Comparison of ENCODE assay signal across 8 cellular contexts in genomic region chr9:137128158-137129088, GRCh38. TPM values are rescaled to one million over a fixed set of nuclear protein-coding genes. Genes with fewer than 3 reads are reported as not detected.
A peak's percentile ranks its signal among the peaks of the same experiment; 100 is the strongest.
DNase-seq lines count a peak whose midpoint lies in the region; ATAC-seq and TF ChIP-seq lines count a peak whose summit lies in the region.

No MANE protein-coding gene starts in this region.

- DNase-seq in NAMALWA (ENCODE audit: low spot score) (peak; percentile 65), choroid plexus epithelial cell (ENCODE audit: low read depth) (no peak), HPDE6-E6E7 (ENCODE audit: extremely low spot score) (no peak), NCI-H510A treated with DMSO at 0.1 percent for 48 hours (lab: John Stamatoyannopoulos, UW) (no peak)
- no peak for DNase-seq in effector CD4-positive, alpha-beta T cell

- no peaks in the 10 kb centered on the region for H3K9me2 ChIP-seq in neural cell (ENCODE audit: insufficient read depth, low read length)

- TF ChIP-seq EP300 in neural cell (conservative IDR thresholded peaks at IDR 0.05; ENCODE audit: poor library complexity, severe bottlenecking): no peak

- H3K9me3 ChIP-seq in neural cell (ENCODE audit: low read length): no peaks in the 10 kb centered on the region

- H3K4me2 ChIP-seq in neural cell (ENCODE audit: low read length): peak overlapping the region; percentile 79

- peak overlapping the region; percentile 87 for H3K9ac ChIP-seq in neural cell (ENCODE audit: low read length)

- peak overlapping the region; percentile 71 for H3K4me3 ChIP-seq in choroid plexus epithelial cell (ENCODE audit: low read depth, low read length)
- peak overlapping the region; percentile 95 for H3K4me3 ChIP-seq in neural cell (ENCODE audit: low read length)

- H3K36me3 ChIP-seq in neural cell (ENCODE audit: insufficient read depth, low read length): no peaks in the 10 kb centered on the region

- TF ChIP-seq CTCF in choroid plexus epithelial cell (conservative IDR thresholded peaks at IDR 0.05; ENCODE audit: low read depth, low read length): no peak
- TF ChIP-seq CTCF in neural cell (IDR thresholded peaks at IDR 0.05; ENCODE audit: poor library complexity, severe bottlenecking): no peak

- no peaks in the 10 kb centered on the region for H3K27me3 ChIP-seq in neural cell (ENCODE audit: insufficient read depth, low read depth, low read length)

- no peak overlapping the region for H2AFZ ChIP-seq in neural cell (ENCODE audit: low read depth, low read length)

- peaks cover 19% of the 10 kb centered on the region for H3K79me2 ChIP-seq in neural cell (replicated peaks; ENCODE audit: insufficient read depth, low read length)

- no peaks in the 10 kb centered on the region for H4K20me1 ChIP-seq in neural cell (ENCODE audit: insufficient read depth)

- no peaks in the 10 kb centered on the region for H3F3A ChIP-seq in neural cell (ENCODE audit: insufficient read depth, low read length, poor library complexity, severe bottlenecking)

- peak; percentile 18 for ATAC-seq in GM18873 (IDR thresholded peaks at IDR 0.05; ENCODE audit: low FRiP score, unreplicated experiment)
- no peak for ATAC-seq in GM19324 (IDR thresholded peaks at IDR 0.05; ENCODE audit: low FRiP score, unreplicated experiment)

- TF ChIP-seq RAD21 in neural cell (conservative IDR thresholded peaks at IDR 0.05): no peak

- peak overlapping the region; percentile 85 for H3K27ac ChIP-seq in neural cell (ENCODE audit: low read length)

TF ChIP-seq in neural cell, 6 proteins besides CTCF, POLR2A, EP300 and RAD21:
- TF ChIP-seq EZH2 (IDR thresholded peaks at IDR 0.05; ENCODE audit: borderline replicate concordance, insufficient read depth, low read length, poor library complexity, severe bottlenecking): no peak
- TF ChIP-seq TAF1 (IDR thresholded peaks at IDR 0.05; ENCODE audit: low read depth): no peak
- no peak for TF ChIP-seq MXI1 (conservative IDR thresholded peaks at IDR 0.05; ENCODE audit: poor library complexity, severe bottlenecking)
- no peak for TF ChIP-seq REST (IDR thresholded peaks at IDR 0.05; ENCODE audit: borderline replicate concordance)
- TF ChIP-seq POLR2AphosphoS5 (IDR thresholded peaks at IDR 0.05): no peak
- no peak for TF ChIP-seq SMC3 (conservative IDR thresholded peaks at IDR 0.05; ENCODE audit: poor library complexity)

RNA-seq across cellular contexts. Expression of gene GRIN1, which starts 10.5 kb away (rescaled TPM):
- polyA plus RNA-seq in neural cell: 0.58 and 0.68 TPM in 2 replicates
- polyA minus RNA-seq in neural cell: 1.9 and 2.8 TPM in 2 replicates

RNA-seq across cellular contexts. Expression of gene DPP7, which starts 13.9 kb away (rescaled TPM):
- 23.3 and 43.3 TPM in 2 replicates for polyA plus RNA-seq in neural cell
- 6.1 and 6.7 TPM in 2 replicates for polyA minus RNA-seq in neural cell

RNA-seq across cellular contexts. Expression of gene LRRC26, which starts 41.4 kb away (rescaled TPM):
- 2.2 and 3.2 TPM in 2 replicates for polyA plus RNA-seq in neural cell
- 3.7 and 3.9 TPM in 2 replicates for polyA minus RNA-seq in neural cell

RNA-seq across cellular contexts. Expression of gene MAN1B1, which starts 41.6 kb away (rescaled TPM):
- 72.0 and 90.9 TPM in 2 replicates for polyA plus RNA-seq in neural cell
- polyA minus RNA-seq in neural cell: 55.3 and 56.7 TPM in 2 replicates

RNA-seq across cellular contexts. Expression of gene TMEM210, which starts 43.4 kb away (rescaled TPM):
- polyA plus RNA-seq in neural cell: not detected in 2 replicates
- not detected in 2 replicates for polyA minus RNA-seq in neural cell
